In the genomic region with DNA sequence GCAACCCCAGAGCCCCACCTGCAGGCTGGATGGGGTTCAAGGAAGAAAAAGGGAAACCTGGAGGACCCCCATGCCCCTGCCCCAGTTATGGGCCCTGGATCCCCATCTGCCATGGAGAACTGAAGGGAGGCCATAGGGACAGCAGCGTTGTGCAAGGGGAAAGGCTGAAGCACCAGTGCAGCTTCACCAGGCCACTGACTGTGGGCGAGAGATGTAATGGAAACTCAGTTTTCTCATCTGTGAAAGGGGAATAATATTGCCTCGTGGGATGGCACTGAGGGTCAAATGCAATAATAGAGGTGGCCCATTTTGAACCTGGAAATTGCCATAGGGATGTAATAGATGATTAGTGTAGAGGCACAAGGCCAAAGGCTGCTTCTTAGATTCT, we compare ENCODE assay signal across 1 cellular context.
TF ChIP-seq lines count a peak whose summit lies in the region.

No MANE protein-coding gene starts in this region.

TF ChIP-seq in K562, 482 proteins besides CTCF, POLR2A, EP300 and RAD21 (continued from another document and continues in another):
- TF ChIP-seq, protein P1, sequence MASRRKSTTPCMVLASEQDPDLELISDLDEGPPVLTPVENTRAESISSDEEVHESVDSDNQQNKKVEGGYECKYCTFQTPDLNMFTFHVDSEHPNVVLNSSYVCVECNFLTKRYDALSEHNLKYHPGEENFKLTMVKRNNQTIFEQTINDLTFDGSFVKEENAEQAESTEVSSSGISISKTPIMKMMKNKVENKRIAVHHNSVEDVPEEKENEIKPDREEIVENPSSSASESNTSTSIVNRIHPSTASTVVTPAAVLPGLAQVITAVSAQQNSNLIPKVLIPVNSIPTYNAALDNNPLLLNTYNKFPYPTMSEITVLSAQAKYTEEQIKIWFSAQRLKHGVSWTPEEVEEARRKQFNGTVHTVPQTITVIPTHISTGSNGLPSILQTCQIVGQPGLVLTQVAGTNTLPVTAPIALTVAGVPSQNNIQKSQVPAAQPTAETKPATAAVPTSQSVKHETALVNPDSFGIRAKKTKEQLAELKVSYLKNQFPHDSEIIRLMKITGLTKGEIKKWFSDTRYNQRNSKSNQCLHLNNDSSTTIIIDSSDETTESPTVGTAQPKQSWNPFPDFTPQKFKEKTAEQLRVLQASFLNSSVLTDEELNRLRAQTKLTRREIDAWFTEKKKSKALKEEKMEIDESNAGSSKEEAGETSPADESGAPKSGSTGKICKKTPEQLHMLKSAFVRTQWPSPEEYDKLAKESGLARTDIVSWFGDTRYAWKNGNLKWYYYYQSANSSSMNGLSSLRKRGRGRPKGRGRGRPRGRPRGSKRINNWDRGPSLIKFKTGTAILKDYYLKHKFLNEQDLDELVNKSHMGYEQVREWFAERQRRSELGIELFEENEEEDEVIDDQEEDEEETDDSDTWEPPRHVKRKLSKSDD (conservative IDR thresholded peaks at IDR 0.05; ENCODE audit: low read length): no peak
- TF ChIP-seq, protein P2, sequence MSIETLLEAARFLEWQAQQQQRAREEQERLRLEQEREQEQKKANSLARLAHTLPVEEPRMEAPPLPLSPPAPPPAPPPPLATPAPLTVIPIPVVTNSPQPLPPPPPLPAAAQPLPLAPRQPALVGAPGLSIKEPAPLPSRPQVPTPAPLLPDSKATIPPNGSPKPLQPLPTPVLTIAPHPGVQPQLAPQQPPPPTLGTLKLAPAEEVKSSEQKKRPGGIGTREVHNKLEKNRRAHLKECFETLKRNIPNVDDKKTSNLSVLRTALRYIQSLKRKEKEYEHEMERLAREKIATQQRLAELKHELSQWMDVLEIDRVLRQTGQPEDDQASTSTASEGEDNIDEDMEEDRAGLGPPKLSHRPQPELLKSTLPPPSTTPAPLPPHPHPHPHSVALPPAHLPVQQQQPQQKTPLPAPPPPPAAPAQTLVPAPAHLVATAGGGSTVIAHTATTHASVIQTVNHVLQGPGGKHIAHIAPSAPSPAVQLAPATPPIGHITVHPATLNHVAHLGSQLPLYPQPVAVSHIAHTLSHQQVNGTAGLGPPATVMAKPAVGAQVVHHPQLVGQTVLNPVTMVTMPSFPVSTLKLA (conservative IDR thresholded peaks at IDR 0.05): no peak
- TF ChIP-seq RBM25 (IDR thresholded peaks at IDR 0.05; ENCODE audit: low read depth, low read length, severe bottlenecking): peak; percentile 97
- TF ChIP-seq THRAP3 (IDR thresholded peaks at IDR 0.05; ENCODE audit: borderline replicate concordance): no peak
- no peak for TF ChIP-seq MECOM (CRISPR knock-in tag; IDR thresholded peaks at IDR 0.05)
- TF ChIP-seq, protein P3, sequence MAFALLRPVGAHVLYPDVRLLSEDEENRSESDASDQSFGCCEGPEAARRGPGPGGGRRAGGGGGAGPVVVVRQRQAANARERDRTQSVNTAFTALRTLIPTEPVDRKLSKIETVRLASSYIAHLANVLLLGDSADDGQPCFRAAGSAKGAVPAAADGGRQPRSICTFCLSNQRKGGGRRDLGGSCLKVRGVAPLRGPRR (CRISPR knock-in tag; IDR thresholded peaks at IDR 0.05): peak; percentile 78; the same call in 1 of the 2 replicates
- TF ChIP-seq ZSCAN32 (CRISPR knock-in tag; IDR thresholded peaks at IDR 0.05): 0 out of 2 replicates have a peak, but pooled peaks have one; percentile 4
- TF ChIP-seq, protein P4, sequence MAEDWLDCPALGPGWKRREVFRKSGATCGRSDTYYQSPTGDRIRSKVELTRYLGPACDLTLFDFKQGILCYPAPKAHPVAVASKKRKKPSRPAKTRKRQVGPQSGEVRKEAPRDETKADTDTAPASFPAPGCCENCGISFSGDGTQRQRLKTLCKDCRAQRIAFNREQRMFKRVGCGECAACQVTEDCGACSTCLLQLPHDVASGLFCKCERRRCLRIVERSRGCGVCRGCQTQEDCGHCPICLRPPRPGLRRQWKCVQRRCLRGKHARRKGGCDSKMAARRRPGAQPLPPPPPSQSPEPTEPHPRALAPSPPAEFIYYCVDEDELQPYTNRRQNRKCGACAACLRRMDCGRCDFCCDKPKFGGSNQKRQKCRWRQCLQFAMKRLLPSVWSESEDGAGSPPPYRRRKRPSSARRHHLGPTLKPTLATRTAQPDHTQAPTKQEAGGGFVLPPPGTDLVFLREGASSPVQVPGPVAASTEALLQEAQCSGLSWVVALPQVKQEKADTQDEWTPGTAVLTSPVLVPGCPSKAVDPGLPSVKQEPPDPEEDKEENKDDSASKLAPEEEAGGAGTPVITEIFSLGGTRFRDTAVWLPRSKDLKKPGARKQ (CRISPR knock-in tag; IDR thresholded peaks at IDR 0.05): no peak
- TF ChIP-seq GATA2 (CRISPR knock-in tag; IDR thresholded peaks at IDR 0.05): no peak
- no peak for TF ChIP-seq NCOA1 (IDR thresholded peaks at IDR 0.05; ENCODE audit: low read depth)
- TF ChIP-seq, protein P5, sequence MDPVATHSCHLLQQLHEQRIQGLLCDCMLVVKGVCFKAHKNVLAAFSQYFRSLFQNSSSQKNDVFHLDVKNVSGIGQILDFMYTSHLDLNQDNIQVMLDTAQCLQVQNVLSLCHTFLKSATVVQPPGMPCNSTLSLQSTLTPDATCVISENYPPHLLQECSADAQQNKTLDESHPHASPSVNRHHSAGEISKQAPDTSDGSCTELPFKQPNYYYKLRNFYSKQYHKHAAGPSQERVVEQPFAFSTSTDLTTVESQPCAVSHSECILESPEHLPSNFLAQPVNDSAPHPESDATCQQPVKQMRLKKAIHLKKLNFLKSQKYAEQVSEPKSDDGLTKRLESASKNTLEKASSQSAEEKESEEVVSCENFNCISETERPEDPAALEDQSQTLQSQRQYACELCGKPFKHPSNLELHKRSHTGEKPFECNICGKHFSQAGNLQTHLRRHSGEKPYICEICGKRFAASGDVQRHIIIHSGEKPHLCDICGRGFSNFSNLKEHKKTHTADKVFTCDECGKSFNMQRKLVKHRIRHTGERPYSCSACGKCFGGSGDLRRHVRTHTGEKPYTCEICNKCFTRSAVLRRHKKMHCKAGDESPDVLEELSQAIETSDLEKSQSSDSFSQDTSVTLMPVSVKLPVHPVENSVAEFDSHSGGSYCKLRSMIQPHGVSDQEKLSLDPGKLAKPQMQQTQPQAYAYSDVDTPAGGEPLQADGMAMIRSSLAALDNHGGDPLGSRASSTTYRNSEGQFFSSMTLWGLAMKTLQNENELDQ (CRISPR knock-in tag; IDR thresholded peaks at IDR 0.05; ENCODE audit: borderline replicate concordance): no peak
- TF ChIP-seq, protein P6, sequence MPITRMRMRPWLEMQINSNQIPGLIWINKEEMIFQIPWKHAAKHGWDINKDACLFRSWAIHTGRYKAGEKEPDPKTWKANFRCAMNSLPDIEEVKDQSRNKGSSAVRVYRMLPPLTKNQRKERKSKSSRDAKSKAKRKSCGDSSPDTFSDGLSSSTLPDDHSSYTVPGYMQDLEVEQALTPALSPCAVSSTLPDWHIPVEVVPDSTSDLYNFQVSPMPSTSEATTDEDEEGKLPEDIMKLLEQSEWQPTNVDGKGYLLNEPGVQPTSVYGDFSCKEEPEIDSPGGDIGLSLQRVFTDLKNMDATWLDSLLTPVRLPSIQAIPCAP (CRISPR knock-in tag; IDR thresholded peaks at IDR 0.05; ENCODE audit: borderline replicate concordance): no peak
- 0 out of 2 replicates have a peak, but pooled peaks have one; percentile 33 for TF ChIP-seq NR2F6 (CRISPR knock-in tag; IDR thresholded peaks at IDR 0.05)
- TF ChIP-seq RFX5 (IDR thresholded peaks at IDR 0.05; ENCODE audit: low read depth, low read length): no peak
- TF ChIP-seq ZNF24 (IDR thresholded peaks at IDR 0.05): peak; percentile 76
- TF ChIP-seq IRF2 (CRISPR knock-in tag; IDR thresholded peaks at IDR 0.05): no peak
- TF ChIP-seq TBL1XR1 (IDR thresholded peaks at IDR 0.05; ENCODE audit: low read length in 2 of 2): no peak
- peak; percentile 17 for TF ChIP-seq ASH1L (IDR thresholded peaks at IDR 0.05; ENCODE audit: borderline replicate concordance, low read depth, partially characterized antibody)
- TF ChIP-seq SMAD1 (IDR thresholded peaks at IDR 0.05; ENCODE audit: low read depth, low read length, partially characterized antibody): no peak
- TF ChIP-seq ZNF347 (CRISPR knock-in tag; IDR thresholded peaks at IDR 0.05; ENCODE audit: low read depth): no peak
- peak; percentile 78 to 93; a peak in 3 of 4 replicates for TF ChIP-seq RCOR1 (IDR thresholded peaks at IDR 0.05; ENCODE audit: borderline replicate concordance in 1 of 2, low read depth in 2 of 2, low read length in 2 of 2)
- TF ChIP-seq SMARCB1 (IDR thresholded peaks at IDR 0.05; ENCODE audit: insufficient read length, low read depth): no peak
- TF ChIP-seq ZKSCAN3 (CRISPR knock-in tag; IDR thresholded peaks at IDR 0.05): no peak
- no peak for TF ChIP-seq TAF9B (IDR thresholded peaks at IDR 0.05; ENCODE audit: partially characterized antibody)
- no peak for TF ChIP-seq PML (IDR thresholded peaks at IDR 0.05; ENCODE audit: low read length)
- no peak for TF ChIP-seq ZZZ3 (IDR thresholded peaks at IDR 0.05)
- TF ChIP-seq PHF20 (IDR thresholded peaks at IDR 0.05; ENCODE audit: partially characterized antibody): peak; percentile 83
- no peak for TF ChIP-seq ZNF3 (CRISPR knock-in tag; IDR thresholded peaks at IDR 0.05)
- no peak for TF ChIP-seq STAT5B (CRISPR knock-in tag; IDR thresholded peaks at IDR 0.05)
- TF ChIP-seq, protein P7, sequence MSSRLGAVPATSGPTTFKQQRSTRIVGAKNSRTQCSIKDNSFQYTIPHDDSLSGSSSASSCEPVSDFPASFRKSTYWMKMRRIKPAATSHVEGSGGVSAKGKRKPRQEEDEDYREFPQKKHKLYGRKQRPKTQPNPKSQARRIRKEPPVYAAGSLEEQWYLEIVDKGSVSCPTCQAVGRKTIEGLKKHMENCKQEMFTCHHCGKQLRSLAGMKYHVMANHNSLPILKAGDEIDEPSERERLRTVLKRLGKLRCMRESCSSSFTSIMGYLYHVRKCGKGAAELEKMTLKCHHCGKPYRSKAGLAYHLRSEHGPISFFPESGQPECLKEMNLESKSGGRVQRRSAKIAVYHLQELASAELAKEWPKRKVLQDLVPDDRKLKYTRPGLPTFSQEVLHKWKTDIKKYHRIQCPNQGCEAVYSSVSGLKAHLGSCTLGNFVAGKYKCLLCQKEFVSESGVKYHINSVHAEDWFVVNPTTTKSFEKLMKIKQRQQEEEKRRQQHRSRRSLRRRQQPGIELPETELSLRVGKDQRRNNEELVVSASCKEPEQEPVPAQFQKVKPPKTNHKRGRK (tag; IDR thresholded peaks at IDR 0.05): no peak
- TF ChIP-seq MTA3 (IDR thresholded peaks at IDR 0.05; ENCODE audit: borderline replicate concordance): 0 out of 2 replicates have a peak, but pooled peaks have one; percentile 7
- peak; percentile 76 for TF ChIP-seq ZNF175 (CRISPR knock-in tag; IDR thresholded peaks at IDR 0.05; ENCODE audit: low read depth)
- TF ChIP-seq, protein P8, sequence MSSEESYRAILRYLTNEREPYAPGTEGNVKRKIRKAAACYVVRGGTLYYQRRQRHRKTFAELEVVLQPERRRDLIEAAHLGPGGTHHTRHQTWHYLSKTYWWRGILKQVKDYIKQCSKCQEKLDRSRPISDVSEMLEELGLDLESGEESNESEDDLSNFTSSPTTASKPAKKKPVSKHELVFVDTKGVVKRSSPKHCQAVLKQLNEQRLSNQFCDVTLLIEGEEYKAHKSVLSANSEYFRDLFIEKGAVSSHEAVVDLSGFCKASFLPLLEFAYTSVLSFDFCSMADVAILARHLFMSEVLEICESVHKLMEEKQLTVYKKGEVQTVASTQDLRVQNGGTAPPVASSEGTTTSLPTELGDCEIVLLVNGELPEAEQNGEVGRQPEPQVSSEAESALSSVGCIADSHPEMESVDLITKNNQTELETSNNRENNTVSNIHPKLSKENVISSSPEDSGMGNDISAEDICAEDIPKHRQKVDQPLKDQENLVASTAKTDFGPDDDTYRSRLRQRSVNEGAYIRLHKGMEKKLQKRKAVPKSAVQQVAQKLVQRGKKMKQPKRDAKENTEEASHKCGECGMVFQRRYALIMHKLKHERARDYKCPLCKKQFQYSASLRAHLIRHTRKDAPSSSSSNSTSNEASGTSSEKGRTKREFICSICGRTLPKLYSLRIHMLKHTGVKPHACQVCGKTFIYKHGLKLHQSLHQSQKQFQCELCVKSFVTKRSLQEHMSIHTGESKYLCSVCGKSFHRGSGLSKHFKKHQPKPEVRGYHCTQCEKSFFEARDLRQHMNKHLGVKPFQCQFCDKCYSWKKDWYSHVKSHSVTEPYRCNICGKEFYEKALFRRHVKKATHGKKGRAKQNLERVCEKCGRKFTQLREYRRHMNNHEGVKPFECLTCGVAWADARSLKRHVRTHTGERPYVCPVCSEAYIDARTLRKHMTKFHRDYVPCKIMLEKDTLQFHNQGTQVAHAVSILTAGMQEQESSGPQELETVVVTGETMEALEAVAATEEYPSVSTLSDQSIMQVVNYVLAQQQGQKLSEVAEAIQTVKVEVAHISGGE (CRISPR knock-in tag; IDR thresholded peaks at IDR 0.05): 0 out of 6 replicates have a peak, but pooled peaks of 1 of the 3 experiments have one; percentile 23
- TF ChIP-seq RB1 (IDR thresholded peaks at IDR 0.05; ENCODE audit: low read depth): no peak
- TF ChIP-seq, protein P9, sequence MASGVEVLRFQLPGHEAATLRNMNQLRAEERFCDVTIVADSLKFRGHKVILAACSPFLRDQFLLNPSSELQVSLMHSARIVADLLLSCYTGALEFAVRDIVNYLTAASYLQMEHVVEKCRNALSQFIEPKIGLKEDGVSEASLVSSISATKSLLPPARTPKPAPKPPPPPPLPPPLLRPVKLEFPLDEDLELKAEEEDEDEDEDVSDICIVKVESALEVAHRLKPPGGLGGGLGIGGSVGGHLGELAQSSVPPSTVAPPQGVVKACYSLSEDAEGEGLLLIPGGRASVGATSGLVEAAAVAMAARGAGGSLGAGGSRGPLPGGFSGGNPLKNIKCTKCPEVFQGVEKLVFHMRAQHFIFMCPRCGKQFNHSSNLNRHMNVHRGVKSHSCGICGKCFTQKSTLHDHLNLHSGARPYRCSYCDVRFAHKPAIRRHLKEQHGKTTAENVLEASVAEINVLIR (CRISPR knock-in tag; IDR thresholded peaks at IDR 0.05): no peak; the same call in 1 of the 2 replicates
- TF ChIP-seq, protein P10, sequence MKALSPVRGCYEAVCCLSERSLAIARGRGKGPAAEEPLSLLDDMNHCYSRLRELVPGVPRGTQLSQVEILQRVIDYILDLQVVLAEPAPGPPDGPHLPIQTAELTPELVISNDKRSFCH (CRISPR knock-in tag; IDR thresholded peaks at IDR 0.05): no peak
- TF ChIP-seq, protein P10 (tag; IDR thresholded peaks at IDR 0.05): peak; percentile 61; the same call in 1 of the 2 replicates
- TF ChIP-seq NFE2 (IDR thresholded peaks at IDR 0.05; ENCODE audit: low read depth): no peak
- TF ChIP-seq CHD4 (IDR thresholded peaks at IDR 0.05; ENCODE audit: insufficient read depth, insufficient replicate concordance, low read depth, low read length, poor library complexity, severe bottlenecking): peak; percentile 100
- no peak for TF ChIP-seq RBM15 (IDR thresholded peaks at IDR 0.05; ENCODE audit: insufficient read depth, low read length)
- TF ChIP-seq, protein P11, sequence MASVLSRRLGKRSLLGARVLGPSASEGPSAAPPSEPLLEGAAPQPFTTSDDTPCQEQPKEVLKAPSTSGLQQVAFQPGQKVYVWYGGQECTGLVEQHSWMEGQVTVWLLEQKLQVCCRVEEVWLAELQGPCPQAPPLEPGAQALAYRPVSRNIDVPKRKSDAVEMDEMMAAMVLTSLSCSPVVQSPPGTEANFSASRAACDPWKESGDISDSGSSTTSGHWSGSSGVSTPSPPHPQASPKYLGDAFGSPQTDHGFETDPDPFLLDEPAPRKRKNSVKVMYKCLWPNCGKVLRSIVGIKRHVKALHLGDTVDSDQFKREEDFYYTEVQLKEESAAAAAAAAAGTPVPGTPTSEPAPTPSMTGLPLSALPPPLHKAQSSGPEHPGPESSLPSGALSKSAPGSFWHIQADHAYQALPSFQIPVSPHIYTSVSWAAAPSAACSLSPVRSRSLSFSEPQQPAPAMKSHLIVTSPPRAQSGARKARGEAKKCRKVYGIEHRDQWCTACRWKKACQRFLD (CRISPR knock-in tag; IDR thresholded peaks at IDR 0.05): no peak
- no peak for TF ChIP-seq HEY1 (CRISPR knock-in tag; IDR thresholded peaks at IDR 0.05; ENCODE audit: borderline replicate concordance)
